Comparison of ENCODE assay signal across 10 cellular contexts in genomic region chr9:79581388-79581787, GRCh38. TPM values are rescaled to one million over a fixed set of nuclear protein-coding genes. Genes with fewer than 3 reads are reported as not detected.
DNase-seq lines count a peak whose midpoint lies in the region; ATAC-seq, FAIRE-seq and TF ChIP-seq lines count a peak whose summit lies in the region.
"Had no signal": no experiment of that assay in that cellular context is flagged by ENCODE, and none has a peak within 500 bp of the region (broad histone marks: within the 10 kb centered on the region; RNA-seq: fewer than 3 reads in every experiment).

No MANE protein-coding gene starts in this region.

- H3K4ac ChIP-seq in mesenchymal stem cell (ENCODE audit: low read depth in 1 of 2, low read length in 2 of 2), result no peak overlapping the region

- H2BK120ac ChIP-seq in mesenchymal stem cell (ENCODE audit: low read depth, low read length), result no peak overlapping the region

- FAIRE-seq in astrocyte (lab: Jason Lieb, UNC), result no peak

- H3K9me3 ChIP-seq in BE2C (no peaks in the 10 kb centered on the region), astrocyte (ENCODE audit: insufficient read depth, low read depth, low read length) (no peaks in the 10 kb centered on the region), mesenchymal stem cell (ENCODE audit: control insufficient read depth, low read length) (no peaks in the 10 kb centered on the region), PC-9 (ENCODE audit: insufficient read depth, low read depth) (no peaks in the 10 kb centered on the region)
- H3K9me3 ChIP-seq: ascending aorta had no signal

- H3K4me3 ChIP-seq in BE2C (ENCODE audit: low read depth, low read length) (no peak overlapping the region), astrocyte (ENCODE audit: insufficient read depth, low read depth, low read length) (peak overlapping the region; percentile 9), mesenchymal stem cell (ENCODE audit: insufficient read depth in 1 of 2, low read depth in 1 of 2, low read length in 2 of 2) (no peak overlapping the region), PC-9 (no peak overlapping the region)
- H3K4me3 ChIP-seq: ascending aorta had no signal

- H2AFZ ChIP-seq in astrocyte (ENCODE audit: low read depth, low read length) (no peak overlapping the region), mesenchymal stem cell (ENCODE audit: low read depth, low read length) (no peak overlapping the region), PC-9 (no peak overlapping the region)

- H3K27ac ChIP-seq in astrocyte (ENCODE audit: low read depth, low read length), result peak overlapping the region; percentile 43
- peak overlapping the region; percentile 13 for H3K27ac ChIP-seq in mesenchymal stem cell (ENCODE audit: low read length, poor library complexity, severe bottlenecking)
- no peak overlapping the region for H3K27ac ChIP-seq in PC-9
- H3K27ac ChIP-seq: ascending aorta had no signal

- DNase-seq in BE2C, result peak; percentile 39
- DNase-seq in HCEC 1CT, result peak; percentile 53
- peak; percentile 69 for DNase-seq in astrocyte (ENCODE audit: low read depth)
- peak; percentile 68 for DNase-seq in mesenchymal stem cell
- no peak for DNase-seq in activated CD8-positive, alpha-beta memory T cell treated with anti-CD3 and anti-CD28 coated beads, Interleukin-2, amount 10 ng/mL, durations not matched to agents 7 days and 5 days
- DNase-seq in PC-9, result no peak
- no peak for DNase-seq in NCI-H524 treated with DMSO at 0.1 percent for 48 hours (lab: John Stamatoyannopoulos, UW)
- DNase-seq: NCI-H2029 treated with DMSO at 0.1 percent for 48 hours had no signal

- no peak overlapping the region for H2AK5ac ChIP-seq in mesenchymal stem cell (ENCODE audit: low read length, severe bottlenecking)

- no TSS peak for BruUV-seq in PC-9 (replicated peaks; lab: Mats Ljungman, UMichigan)

- peaks cover 57% of the 10 kb centered on the region for H3K4me1 Mint-ChIP-seq in astrocyte (ENCODE audit: low read depth, unreplicated experiment)
- H3K4me1 Mint-ChIP-seq in activated CD8-positive, alpha-beta memory T cell treated with anti-CD3 and anti-CD28 coated beads, Interleukin-2, amount 10 ng/mL, durations not matched to agents 7 days and 5 days, result peaks cover 54% of the 10 kb centered on the region

- H3K27me3 ChIP-seq in BE2C (no peaks in the 10 kb centered on the region), astrocyte (ENCODE audit: insufficient read depth, low read length) (no peaks in the 10 kb centered on the region), mesenchymal stem cell (ENCODE audit: control insufficient read depth in 1 of 2, insufficient read depth in 1 of 2, low read length in 2 of 2) (no peaks in the 10 kb centered on the region), PC-9 (ENCODE audit: insufficient read depth, low read depth) (peaks cover 2% of the 10 kb centered on the region; the same call in 1 of the 2 replicates)
- H3K27me3 ChIP-seq: ascending aorta had no signal

- no peaks in the 10 kb centered on the region for H3K27me3 Mint-ChIP-seq in astrocyte (ENCODE audit: low read depth, unreplicated experiment)
- no peaks in the 10 kb centered on the region for H3K27me3 Mint-ChIP-seq in activated CD8-positive, alpha-beta memory T cell treated with anti-CD3 and anti-CD28 coated beads, Interleukin-2, amount 10 ng/mL, durations not matched to agents 7 days and 5 days

- no peaks in the 10 kb centered on the region for H3K9me3 Mint-ChIP-seq in astrocyte (ENCODE audit: unreplicated experiment)
- no peaks in the 10 kb centered on the region for H3K9me3 Mint-ChIP-seq in activated CD8-positive, alpha-beta memory T cell treated with anti-CD3 and anti-CD28 coated beads, Interleukin-2, amount 10 ng/mL, durations not matched to agents 7 days and 5 days (ENCODE audit: low read depth)

- peak overlapping the region in 1 of 2 experiments; percentile 71 for H2BK12ac ChIP-seq in mesenchymal stem cell (ENCODE audit: low read length in 2 of 2)

- H4K91ac ChIP-seq in mesenchymal stem cell (ENCODE audit: low read length), result no peak overlapping the region

- no peak overlapping the region for H3K4me3 Mint-ChIP-seq in astrocyte (ENCODE audit: unreplicated experiment)
- H3K4me3 Mint-ChIP-seq in activated CD8-positive, alpha-beta memory T cell treated with anti-CD3 and anti-CD28 coated beads, Interleukin-2, amount 10 ng/mL, durations not matched to agents 7 days and 5 days, result no peak overlapping the region

- no peak overlapping the region for H4K8ac ChIP-seq in mesenchymal stem cell (ENCODE audit: low read length)

- H3K27ac Mint-ChIP-seq in astrocyte (ENCODE audit: unreplicated experiment), result peak overlapping the region; percentile 84
- no peak overlapping the region for H3K27ac Mint-ChIP-seq in activated CD8-positive, alpha-beta memory T cell treated with anti-CD3 and anti-CD28 coated beads, Interleukin-2, amount 10 ng/mL, durations not matched to agents 7 days and 5 days

- WGBS in mesenchymal stem cell, result no CpG with 5 or more reads among the region's 3 CpGs

- H2BK15ac ChIP-seq in mesenchymal stem cell (ENCODE audit: low read depth, poor library complexity, severe bottlenecking), result no peak overlapping the region

- no peaks in the 10 kb centered on the region for H3F3A ChIP-seq in PC-9 (ENCODE audit: insufficient read depth, low read depth)

- no peak overlapping the region for H2BK5ac ChIP-seq in mesenchymal stem cell (ENCODE audit: low read depth, low read length, poor library complexity, severe bottlenecking)

- CTCF ChIA-PET in activated CD8-positive, alpha-beta memory T cell treated with anti-CD3 and anti-CD28 coated beads, Interleukin-2, amount 10 ng/mL, durations not matched to agents 7 days and 5 days (lab: Charles Lee), result no interaction called here
- CTCF ChIA-PET in PC-9 (lab: Charles Lee), result no interaction called here

- TF ChIP-seq CTCF in BE2C (IDR thresholded peaks at IDR 0.05; ENCODE audit: low read depth, low read length) (no peak), astrocyte (IDR thresholded peaks at IDR 0.05; ENCODE audit: insufficient read depth, low read depth, low read length) (no peak), PC-9 (conservative IDR thresholded peaks at IDR 0.05) (no peak)

- POLR2A ChIA-PET in PC-9 (lab: Charles Lee; ENCODE audit: unreplicated experiment), result no interaction called here

- H3K4me2 ChIP-seq in astrocyte (ENCODE audit: low read length) (peak overlapping the region; percentile 77), mesenchymal stem cell (ENCODE audit: low read length, poor library complexity, severe bottlenecking) (peak overlapping the region; percentile 4), PC-9 (no peak overlapping the region)

- H3K36me3 Mint-ChIP-seq in astrocyte (ENCODE audit: low read depth, unreplicated experiment), result peaks cover 11% of the 10 kb centered on the region
- H3K36me3 Mint-ChIP-seq in activated CD8-positive, alpha-beta memory T cell treated with anti-CD3 and anti-CD28 coated beads, Interleukin-2, amount 10 ng/mL, durations not matched to agents 7 days and 5 days, result peaks cover 45% of the 10 kb centered on the region

- H3K36me3 ChIP-seq in BE2C, result peaks cover 31% of the 10 kb centered on the region
- peaks cover 22% of the 10 kb centered on the region for H3K36me3 ChIP-seq in astrocyte (ENCODE audit: insufficient read depth, low read length)
- peaks cover 0 to 6% of the 10 kb centered on the region in 2 experiments for H3K36me3 ChIP-seq in mesenchymal stem cell (ENCODE audit: control insufficient read depth in 1 of 2, insufficient read depth in 2 of 2, low read depth in 1 of 2, low read length in 2 of 2)
- no peaks in the 10 kb centered on the region for H3K36me3 ChIP-seq in PC-9 (ENCODE audit: low read depth)

- H4K20me1 ChIP-seq in astrocyte (ENCODE audit: insufficient read depth, low read length) (peaks cover 85% of the 10 kb centered on the region), PC-9 (ENCODE audit: insufficient read depth) (no peaks in the 10 kb centered on the region)

- no peak overlapping the region for H3K18ac ChIP-seq in mesenchymal stem cell (ENCODE audit: low read depth in 1 of 2, low read length in 2 of 2)

- peaks cover 87% of the 10 kb centered on the region for H3K79me2 ChIP-seq in astrocyte (ENCODE audit: insufficient read depth, low read length)
- H3K79me2 ChIP-seq in PC-9 (ENCODE audit: low read depth), result no peaks in the 10 kb centered on the region

- H3K4me1 ChIP-seq in BE2C (peaks cover 25% of the 10 kb centered on the region), astrocyte (ENCODE audit: insufficient read depth, low read length) (peaks cover 23% of the 10 kb centered on the region), mesenchymal stem cell (ENCODE audit: control insufficient read depth, insufficient read depth, low read depth, low read length) (peaks cover 3% of the 10 kb centered on the region), PC-9 (replicated peaks; ENCODE audit: insufficient read depth) (no peaks in the 10 kb centered on the region)

- no peak for ATAC-seq in activated CD8-positive, alpha-beta memory T cell treated with anti-CD3 and anti-CD28 coated beads, Interleukin-2, amount 10 ng/mL, durations not matched to agents 7 days and 5 days
- ATAC-seq in GM19351 (IDR thresholded peaks at IDR 0.05; ENCODE audit: unreplicated experiment), result no peak

- H3K79me1 ChIP-seq in mesenchymal stem cell (replicated peaks; ENCODE audit: low read length, poor library complexity, severe bottlenecking), result peaks cover 10% of the 10 kb centered on the region

- intact Hi-C loops in PC-9 (cut with micrococcal nuclease; ENCODE audit: unreplicated experiment), result no loop called here

- H3K14ac ChIP-seq in mesenchymal stem cell (ENCODE audit: low read length in 2 of 2), result no peak overlapping the region

- H3K9ac ChIP-seq in astrocyte (ENCODE audit: low read length), result peak overlapping the region; percentile 2
- H3K9ac ChIP-seq in mesenchymal stem cell (ENCODE audit: low read length), result peak overlapping the region; percentile 85

- H3K23ac ChIP-seq in mesenchymal stem cell (ENCODE audit: low read length in 2 of 2), result no peak overlapping the region

- H3K9me2 ChIP-seq in PC-9 (ENCODE audit: insufficient read depth), result no peaks in the 10 kb centered on the region

RNA-seq across cellular contexts. Expression of gene TLE4, which starts 9.6 kb away (rescaled TPM):
- polyA plus RNA-seq in BE2C (2012; ENCODE audit: insufficient read depth, insufficient read length, low read depth), result 70.2 TPM
- 96.3 and 98.5 TPM in 2 replicates for total RNA-seq in astrocyte
- polyA plus RNA-seq in mesenchymal stem cell (2013, experiment 1 of 2), result 31.0 TPM
- 30.8 TPM for polyA plus RNA-seq in mesenchymal stem cell (2013, experiment 2 of 2)
- total RNA-seq in activated CD8-positive, alpha-beta memory T cell treated with anti-CD3 and anti-CD28 coated beads, Interleukin-2, amount 10 ng/mL, durations not matched to agents 7 days and 5 days, result 10 to 100 TPM; 41.2 to 45.8 TPM
- not detected in 2 replicates for total RNA-seq in PC-9 (2021)

Comparison
In these comparisons a context has a peak if more than half of its experiments do, and no peak if none do; other contexts are left out.
1. DNase-seq: peak in BE2C (single experiment), HCEC 1CT (single experiment), astrocyte (single experiment) and mesenchymal stem cell (single experiment); none in activated CD8-positive, alpha-beta memory T cell treated with anti-CD3 and anti-CD28 coated beads, Interleukin-2, amount 10 ng/mL, durations not matched to agents 7 days and 5 days (single experiment), PC-9 (0 of 2) and NCI-H524 treated with DMSO at 0.1 percent for 48 hours (single experiment).
2. RNA of gene TLE4, which starts 9.6 kb away (total RNA-seq): 96.3 to 98.5 TPM in astrocyte and 41.2 to 45.8 TPM in activated CD8-positive, alpha-beta memory T cell treated with anti-CD3 and anti-CD28 coated beads, Interleukin-2, amount 10 ng/mL, durations not matched to agents 7 days and 5 days; not detected in PC-9; every median in the first group is over 10 times any median in the second.